24 cellular contexts compared by ENCODE assay signal in the genomic region with DNA sequence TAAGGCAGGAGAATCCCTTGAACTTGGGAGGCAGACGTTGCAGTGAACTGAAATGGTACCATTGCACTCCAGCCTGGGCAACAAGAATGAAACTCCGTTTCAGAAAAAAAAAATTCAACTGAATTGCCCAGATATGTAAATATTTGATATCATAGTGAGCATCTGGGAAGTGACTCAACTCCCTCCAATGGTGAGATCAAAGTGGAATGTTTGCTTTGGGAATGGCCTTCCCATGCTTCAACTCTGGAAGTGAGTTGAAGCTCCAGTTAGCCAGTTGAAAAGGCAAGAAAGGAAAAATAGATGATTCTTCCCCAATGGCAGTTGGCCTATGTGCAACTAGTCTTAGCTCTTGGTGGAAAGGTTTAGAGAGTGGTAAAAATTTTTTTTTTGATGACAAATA.
A peak's percentile ranks its signal among the peaks of the same experiment; 100 is the strongest.
DNase-seq lines count a peak whose midpoint lies in the region; ATAC-seq and TF ChIP-seq lines count a peak whose summit lies in the region.
"Had no signal": no experiment of that assay in that cellular context is flagged by ENCODE, and none has a peak within 500 bp of the region (broad histone marks: within the 10 kb centered on the region; RNA-seq: fewer than 3 reads in every experiment).

No MANE protein-coding gene starts in this region.

- H3K27ac Mint-ChIP-seq in T-helper 17 cell = no peak overlapping the region
- H3K27ac Mint-ChIP-seq: B cell; CD8-positive, alpha-beta T cell had no signal

- no peak overlapping the region for H3K4me3 Mint-ChIP-seq in T-helper 17 cell
- H3K4me3 Mint-ChIP-seq: B cell; CD8-positive, alpha-beta T cell had no signal

- H3K4me1 Mint-ChIP-seq in T-helper 17 cell = peaks cover 1% of the 10 kb centered on the region
- H3K4me1 Mint-ChIP-seq: B cell had no signal

- TF ChIP-seq CTCF in epithelial cell of esophagus (IDR thresholded peaks at IDR 0.05; ENCODE audit: insufficient read depth, low read depth, low read length, missing control alignments) = no peak

- H3K4me3 ChIP-seq in epithelial cell of esophagus (ENCODE audit: low read length) = no peak overlapping the region
- H3K4me3 ChIP-seq: GM23248, PC-9, SJSA1 had no signal

- H3K36me3 Mint-ChIP-seq in T-helper 17 cell (ENCODE audit: low read depth) = no peaks in the 10 kb centered on the region
- H3K36me3 Mint-ChIP-seq: CD8-positive, alpha-beta T cell had no signal

- DNase-seq in ELR (ENCODE audit: low read depth) = peak; percentile 1
- peak; percentile 22 for DNase-seq in LoVo (ENCODE audit: low spot score)
- DNase-seq in epithelial cell of esophagus (ENCODE audit: low read depth) = peak; percentile 10
- DNase-seq in NCI-H526 treated with DMSO at 0.1 percent for 48 hours (lab: John Stamatoyannopoulos, UW) = no peak
- DNase-seq in activated naive CD4-positive, alpha-beta T cell treated with anti-CD3 and anti-CD28 coated beads, Interleukin-2, amount 50 U/mL, for 16 hours = no peak
- DNase-seq in T-helper 17 cell = no peak
- DNase-seq in SK-N-DZ (ENCODE audit: low spot score) = no peak
- DNase-seq: CD8-positive, alpha-beta T cell; DMS 273 treated with DMSO at 0.1 percent for 48 hours; DND-41; GM23248; H7; NCI-H1092; NCI-H1436 treated with DMSO at 0.1 percent for 48 hours; NCI-H187 treated with DMSO at 0.1 percent for 48 hours; NCI-H2171 treated with DMSO at 0.1 percent for 48 hours; NCI-H345; NCI-H510A treated with DMSO at 0.1 percent for 48 hours; NCI-H774; PC-9; Right ventricle myocardium superior; T-helper 1 cell had no signal

- peaks cover 2% of the 10 kb centered on the region for H3K27me3 Mint-ChIP-seq in T-helper 17 cell
- H3K27me3 Mint-ChIP-seq: B cell had no signal

- no peaks in the 10 kb centered on the region for H3K9me3 ChIP-seq in T-helper 17 cell (ENCODE audit: control insufficient read depth, low read length, poor library complexity, severe bottlenecking)
- H3K9me3 ChIP-seq: SJSA1 had no signal

- ATAC-seq in T-helper 17 cell = no peak
- ATAC-seq: CD8-positive, alpha-beta T cell had no signal

Comparison
In these comparisons a context has a peak if more than half of its experiments do, and no peak if none do; other contexts are left out.
1. DNase-seq: peak in ELR (single experiment), LoVo (single experiment) and epithelial cell of esophagus (single experiment); none in NCI-H526 treated with DMSO at 0.1 percent for 48 hours (single experiment), activated naive CD4-positive, alpha-beta T cell treated with anti-CD3 and anti-CD28 coated beads, Interleukin-2, amount 50 U/mL, for 16 hours (single experiment), T-helper 17 cell (0 of 3) and SK-N-DZ (single experiment).